ENCODE assay signal across 20 cellular contexts in genomic region chr7:70346844-70347462, GRCh38.
"Had no signal": no experiment of that assay in that cellular context is flagged by ENCODE, and none has a peak within 500 bp of the region (broad histone marks: within the 10 kb centered on the region; RNA-seq: fewer than 3 reads in every experiment).

No MANE protein-coding gene starts in this region.

- DNase-seq: activated CD8-positive, alpha-beta memory T cell treated with anti-CD3 and anti-CD28 coated beads, Interleukin-2, amount 50 U/mL, for 4 hours; activated effector memory CD4-positive, alpha-beta T cell treated with anti-CD3 and anti-CD28 coated beads, Interleukin-2, amount 50 U/mL, for 16 hours; activated naive CD8-positive, alpha-beta T cell treated with anti-CD3 and anti-CD28 coated beads, Interleukin-2, amount 50 U/mL, for 24 hours; activated T-cell treated with anti-CD3 and anti-CD28 coated beads, Interleukin-2, amount 50 U/mL, for 4 hours; heart left ventricle; left cardiac atrium; midbrain; natural killer cell; ovary; stimulated activated CD4-positive, alpha-beta T cell treated with anti-CD3 and anti-CD28 coated beads, Interleukin-2, amount 100 ng/mL, for 48 hours; stimulated activated CD8-positive, alpha-beta memory T cell treated with anti-CD3 and anti-CD28 coated beads, Interleukin-4, amount 100 ng/mL, for 48 hours; stimulated activated naive CD4-positive, alpha-beta T cell; upper lobe of left lung had no signal

- H3K36me3 ChIP-seq: cardiac muscle cell, heart left ventricle, neutrophil, ovary, prostate gland, upper lobe of left lung had no signal

- H3K27me3 ChIP-seq: cardiac muscle cell, heart left ventricle, neutrophil, ovary, upper lobe of left lung had no signal

- H3K4me3 Mint-ChIP-seq: activated naive CD8-positive, alpha-beta T cell treated with anti-CD3 and anti-CD28 coated beads, Interleukin-2, amount 50 U/mL, for 24 hours; activated T-cell treated with anti-CD3 and anti-CD28 coated beads, Interleukin-2, amount 50 U/mL, for 4 hours; natural killer cell; T-helper 2 cell treated with Interferon-gamma antibody and Interleukin-4, amounts not matched to agents 5 μg/mL and 100 μg/mL, for 36 hours had no signal

- ATAC-seq: activated CD4-positive, CD25-positive, alpha-beta regulatory T cell treated with anti-CD3 and anti-CD28 coated beads, Interleukin-2, amount 50 U/mL, for 24 hours; heart left ventricle; left cardiac atrium; natural killer cell; SK-N-SH treated with all-trans-retinoic acid at 6 μM for 48 hours had no signal

- H3K27ac Mint-ChIP-seq: activated naive CD8-positive, alpha-beta T cell treated with anti-CD3 and anti-CD28 coated beads, Interleukin-2, amount 50 U/mL, for 24 hours; natural killer cell; T-helper 2 cell treated with Interferon-gamma antibody and Interleukin-4, amounts not matched to agents 5 μg/mL and 100 μg/mL, for 36 hours had no signal

- H3K4me3 ChIP-seq: cardiac muscle cell, heart left ventricle, ovary, prostate gland, upper lobe of left lung had no signal

- H3K36me3 Mint-ChIP-seq: natural killer cell had no signal

- H3K9me3 ChIP-seq: heart left ventricle, neutrophil, ovary, prostate gland, upper lobe of left lung had no signal

- H3K9me3 Mint-ChIP-seq: natural killer cell had no signal

- H3K27me3 Mint-ChIP-seq: activated naive CD8-positive, alpha-beta T cell treated with anti-CD3 and anti-CD28 coated beads, Interleukin-2, amount 50 U/mL, for 24 hours had no signal

- H3K4me1 ChIP-seq: prostate gland, upper lobe of left lung had no signal

- H3K4me1 Mint-ChIP-seq: activated naive CD8-positive, alpha-beta T cell treated with anti-CD3 and anti-CD28 coated beads, Interleukin-2, amount 50 U/mL, for 24 hours had no signal

- H3K27ac ChIP-seq: cardiac muscle cell, heart left ventricle, neutrophil, ovary, prostate gland, upper lobe of left lung, VCaP had no signal
